ENCODE assay signal across 11 cellular contexts in genomic region chr17:6713918-6714271, GRCh38. TPM values are rescaled to one million over a fixed set of nuclear protein-coding genes. Genes with fewer than 3 reads are reported as not detected.
DNase-seq lines count a peak whose midpoint lies in the region; ATAC-seq and TF ChIP-seq lines count a peak whose summit lies in the region.
"Had no signal": no experiment of that assay in that cellular context is flagged by ENCODE, and none has a peak within 500 bp of the region (broad histone marks: within the 10 kb centered on the region; RNA-seq: fewer than 3 reads in every experiment).

No MANE protein-coding gene starts in this region.

- peaks cover 70% of the 10 kb centered on the region for H3K27me3 Mint-ChIP-seq in activated T-cell treated with anti-CD3 and anti-CD28 coated beads, Interleukin-2, amount 50 U/mL, for 4 hours (ENCODE audit: low read depth)
- peaks cover 55% of the 10 kb centered on the region for H3K27me3 Mint-ChIP-seq in brain

- H3K4me3 Mint-ChIP-seq in activated T-cell treated with anti-CD3 and anti-CD28 coated beads, Interleukin-2, amount 50 U/mL, for 4 hours, result peak overlapping the region; percentile 37
- H3K4me3 Mint-ChIP-seq in brain, result peak overlapping the region; percentile 20 to 83 (median 68)
- H3K4me3 Mint-ChIP-seq: HFFc6 had no signal

- H3K9me3 ChIP-seq in right lobe of liver (peaks cover 0 to 3% (median 0%) of the 10 kb centered on the region in 4 donors), stomach (peaks cover 0 to 21% (median 9%) of the 10 kb centered on the region in 4 donors)

- H3K36me3 Mint-ChIP-seq in activated T-cell treated with anti-CD3 and anti-CD28 coated beads, Interleukin-2, amount 50 U/mL, for 4 hours (ENCODE audit: insufficient read depth), result no peaks in the 10 kb centered on the region
- H3K36me3 Mint-ChIP-seq in brain, result no peaks in the 10 kb centered on the region

- peaks cover 0 to 25% (median 2%) of the 10 kb centered on the region in 4 donors for H3K4me1 ChIP-seq in right lobe of liver
- peaks cover 12 to 25% (median 23%) of the 10 kb centered on the region in 4 donors for H3K4me1 ChIP-seq in stomach

- H3K4me1 Mint-ChIP-seq in activated T-cell treated with anti-CD3 and anti-CD28 coated beads, Interleukin-2, amount 50 U/mL, for 4 hours (ENCODE audit: low read depth), result peaks cover 14% of the 10 kb centered on the region
- H3K4me1 Mint-ChIP-seq in brain, result peaks cover 13% of the 10 kb centered on the region

- TF ChIP-seq EP300 in stomach (IDR thresholded peaks at IDR 0.05), result no peak

- H3K4me3 ChIP-seq in right lobe of liver (peak overlapping the region; percentile 58 to 88 (median 78)), stomach (peak overlapping the region; percentile 14 to 45 (median 24))

- no peak for DNase-seq in activated T-cell treated with anti-CD3 and anti-CD28 coated beads, Interleukin-2, amount 50 U/mL, for 4 hours
- DNase-seq in activated T-cell treated with anti-CD3 and anti-CD28 coated beads for 4 hours (no peak), right lobe of liver (no peak), stomach (no peak), DMS114 treated with DMSO at 0.1 percent for 48 hours (lab: John Stamatoyannopoulos, UW; ENCODE audit: unreplicated experiment) (no peak)
- no peak for DNase-seq in stimulated activated CD4-positive, alpha-beta T cell treated with anti-CD3 and anti-CD28 coated beads, Interleukin-15, amount 100 ng/mL, for 24 hours
- DNase-seq: effector memory CD4-positive, alpha-beta T cell; HFFc6 had no signal

- no peak for TF ChIP-seq POLR2A in right lobe of liver (IDR thresholded peaks at IDR 0.05)
- TF ChIP-seq POLR2A in stomach (IDR thresholded peaks at IDR 0.05), result no peak

- H3K27me3 ChIP-seq in right lobe of liver, result no peaks in the 10 kb centered on the region
- H3K27me3 ChIP-seq in stomach, result peaks cover 0 to 63% (median 27%) of the 10 kb centered on the region in 3 donors

- H3K27ac Mint-ChIP-seq in brain, result no peak overlapping the region
- H3K27ac Mint-ChIP-seq: HFFc6 had no signal

- 36% methylated on average over 19 of the region's 29 CpGs for WGBS in right lobe of liver (ENCODE audit: insufficient coverage, low coverage, low lambda C conversion rate, missing lambda C conversion rate)
- 7 to 18% (median 8%) methylated on average over 14 to 29 of the region's 29 CpGs for WGBS in stomach, 5 donors

- H3K27ac ChIP-seq in right lobe of liver (peak overlapping the region; percentile 60 to 97 (median 93)), stomach (no peak overlapping the region)
- H3K27ac ChIP-seq: HL-60 had no signal

- no peaks in the 10 kb centered on the region for H3K9me3 Mint-ChIP-seq in activated T-cell treated with anti-CD3 and anti-CD28 coated beads, Interleukin-2, amount 50 U/mL, for 4 hours
- H3K9me3 Mint-ChIP-seq in brain, result peaks cover 30 to 37% (median 34%) of the 10 kb centered on the region in 5 experiments

- TF ChIP-seq CTCF in brain (conservative IDR thresholded peaks at IDR 0.05), result no peak
- no peak for TF ChIP-seq CTCF in right lobe of liver (IDR thresholded peaks at IDR 0.05)
- no peak for TF ChIP-seq CTCF in stomach (IDR thresholded peaks at IDR 0.05)

- no peaks in the 10 kb centered on the region for H3K36me3 ChIP-seq in right lobe of liver
- H3K36me3 ChIP-seq in stomach, result no peaks in the 10 kb centered on the region

- intact Hi-C loops in right lobe of liver (cut with DNase I), result no loop called here
- intact Hi-C loops in stomach (cut with DNase I; ENCODE audit: low total_unique reads), result no loop called here

- peak; percentile 17 to 25 for ATAC-seq in activated T-cell treated with anti-CD3 and anti-CD28 coated beads, Interleukin-2, amount 50 U/mL, for 4 hours
- no peak for ATAC-seq in right lobe of liver
- no peak for ATAC-seq in HG03439 (IDR thresholded peaks at IDR 0.05; ENCODE audit: unreplicated experiment)

RNA-seq across cellular contexts. Expression of gene SLC13A5, which starts 0.7 kb away (rescaled TPM):
- total RNA-seq in activated T-cell treated with anti-CD3 and anti-CD28 coated beads, Interleukin-2, amount 50 U/mL, for 4 hours, result under 1 TPM in 1 of 3 donors, not detected in 2; 0.13 TPM
- polyA plus RNA-seq in brain (ENCODE audit: insufficient read depth, low read depth, low replicate concordance), result 2.7 TPM
- total RNA-seq in right lobe of liver, result 100 to 1,000 TPM; 142 to 383 (median 264) TPM
- not detected for total RNA-seq in stomach
- 1 to 10 TPM in 1 of 3 donors, not detected in 2; 3.1 TPM for polyA plus RNA-seq in stomach
- total RNA-seq: HFFc6 had no signal

RNA-seq across cellular contexts. Expression of gene XAF1, which starts 42.0 kb away (rescaled TPM):
- 10 to 100 TPM in 1 of 3 donors, 1 to 10 TPM in 2; 3.9 to 10.1 (median 7.8) TPM for total RNA-seq in activated T-cell treated with anti-CD3 and anti-CD28 coated beads, Interleukin-2, amount 50 U/mL, for 4 hours
- polyA plus RNA-seq in brain (ENCODE audit: insufficient read depth, low read depth, low replicate concordance) (1.8 TPM), stomach (10 to 100 TPM in 2 of 3 donors, 1 to 10 TPM in 1; 7.9 to 33.7 (median 11.5) TPM)
- total RNA-seq in right lobe of liver (10 to 100 TPM; 15.9 to 76.8 (median 42.7) TPM), stomach (100 to 1,000 TPM in 1 of 5 donors, 10 to 100 TPM in 3, 1 to 10 TPM in 1; 7.2 to 116 (median 32.5) TPM)

Comparison
In these comparisons a context has a peak if more than half of its experiments do, and no peak if none do; other contexts are left out.
1. ATAC-seq: peak in activated T-cell treated with anti-CD3 and anti-CD28 coated beads, Interleukin-2, amount 50 U/mL, for 4 hours (2 of 2); none in right lobe of liver (0 of 4) and HG03439 (single experiment).
2. H3K27ac ChIP-seq: peak in right lobe of liver (3 of 3); none in stomach (0 of 5).
3. RNA of gene SLC13A5, which starts 0.7 kb away (total RNA-seq): 142 to 383 TPM in right lobe of liver; 0.13 TPM in activated T-cell treated with anti-CD3 and anti-CD28 coated beads, Interleukin-2, amount 50 U/mL, for 4 hours and not detected in stomach; every median in the first group is over 100 times any median in the second.